ENCODE assay signal across 1 cellular context in genomic region chr6:49522710-49523593, GRCh38.
TF ChIP-seq lines count a peak whose summit lies in the region.

No MANE protein-coding gene starts in this region.

TF ChIP-seq in HepG2, 621 proteins besides CTCF, POLR2A, EP300 and RAD21 (continued from another document and continues in another):
- TF ChIP-seq ARNTL (CRISPR knock-in tag; IDR thresholded peaks at IDR 0.05) (peak; percentile 65; the same call in 1 of the 2 replicates), ZNF276 (CRISPR knock-in tag; IDR thresholded peaks at IDR 0.05; ENCODE audit: low read depth) (no peak), ZBTB10 (CRISPR knock-in tag; IDR thresholded peaks at IDR 0.05; ENCODE audit: borderline replicate concordance) (peak; percentile 76; the same call in 1 of the 2 replicates), ZNF788 (CRISPR knock-in tag; IDR thresholded peaks at IDR 0.05; ENCODE audit: borderline replicate concordance) (peak; percentile 73; the same call in 1 of the 2 replicates), AGO1 (IDR thresholded peaks at IDR 0.05; ENCODE audit: low read depth, low read length, poor library complexity, severe bottlenecking) (no peak), ZNF781 (CRISPR knock-in tag; IDR thresholded peaks at IDR 0.05; ENCODE audit: borderline replicate concordance, not compliant biosample characterization) (peak; percentile 53), ZNF558 (CRISPR knock-in tag; IDR thresholded peaks at IDR 0.05; ENCODE audit: borderline replicate concordance) (no peak), ZNF329 (CRISPR knock-in tag; IDR thresholded peaks at IDR 0.05; ENCODE audit: low read depth) (no peak), ZNF782 (CRISPR knock-in tag; IDR thresholded peaks at IDR 0.05; ENCODE audit: borderline replicate concordance) (peak; percentile 31; the same call in 1 of the 2 replicates), SP4 (CRISPR knock-in tag; IDR thresholded peaks at IDR 0.05) (0 out of 2 replicates have a peak, but pooled peaks have one; percentile 29), RERE (CRISPR knock-in tag; IDR thresholded peaks at IDR 0.05; ENCODE audit: low read depth) (peak; percentile 98), CC2D1A (CRISPR knock-in tag; IDR thresholded peaks at IDR 0.05) (no peak), THRA (CRISPR knock-in tag; IDR thresholded peaks at IDR 0.05; ENCODE audit: borderline replicate concordance) (peak; percentile 81; the same call in 1 of the 2 replicates), ELF1 (CRISPR knock-in tag; IDR thresholded peaks at IDR 0.05) (no peak; the same call in 1 of the 2 replicates), ZFP82 (CRISPR knock-in tag; IDR thresholded peaks at IDR 0.05; ENCODE audit: borderline replicate concordance) (peak; percentile 77; the same call in 1 of the 2 replicates), ZNF713 (CRISPR knock-in tag; IDR thresholded peaks at IDR 0.05) (no peak), ZNF281 (CRISPR knock-in tag; IDR thresholded peaks at IDR 0.05; ENCODE audit: borderline replicate concordance) (peak; percentile 73; the same call in 1 of the 2 replicates), ZC3H4 (CRISPR knock-in tag; IDR thresholded peaks at IDR 0.05; ENCODE audit: borderline replicate concordance) (no peak), BRF2 (CRISPR knock-in tag; IDR thresholded peaks at IDR 0.05) (peak; percentile 81; the same call in 1 of the 2 replicates), HINFP (CRISPR knock-in tag; IDR thresholded peaks at IDR 0.05; ENCODE audit: low read depth) (0 out of 2 replicates have a peak, but pooled peaks have one; percentile 25), ZNF232 (CRISPR knock-in tag; IDR thresholded peaks at IDR 0.05; ENCODE audit: borderline replicate concordance) (no peak; the same call in none of the 2 replicates), ZSCAN9 (CRISPR knock-in tag; IDR thresholded peaks at IDR 0.05; ENCODE audit: borderline replicate concordance) (peak; percentile 90), EHMT2 (IDR thresholded peaks at IDR 0.05; ENCODE audit: borderline replicate concordance, low read depth, low read length) (peak; percentile 90), RBM39 (IDR thresholded peaks at IDR 0.05; ENCODE audit: low read depth, low read length, poor library complexity, severe bottlenecking) (no peak), PRPF4 (IDR thresholded peaks at IDR 0.05; ENCODE audit: low read depth, low read length, poor library complexity, severe bottlenecking) (no peak), HNRNPK (IDR thresholded peaks at IDR 0.05; ENCODE audit: low read depth, low read length, poor library complexity, severe bottlenecking) (no peak), MAFG (CRISPR knock-in tag; IDR thresholded peaks at IDR 0.05) (no peak), SOX5 (CRISPR knock-in tag; IDR thresholded peaks at IDR 0.05; ENCODE audit: borderline replicate concordance) (peak; percentile 97), ZNF263 (CRISPR knock-in tag; IDR thresholded peaks at IDR 0.05) (peak; percentile 43; the same call in 1 of the 2 replicates), KDM4B (CRISPR knock-in tag; IDR thresholded peaks at IDR 0.05) (peak; percentile 44; the same call in 1 of the 2 replicates), ARID4A (CRISPR knock-in tag; IDR thresholded peaks at IDR 0.05; ENCODE audit: borderline replicate concordance) (peak; percentile 64; the same call in 1 of the 2 replicates), MYNN (CRISPR knock-in tag; IDR thresholded peaks at IDR 0.05; ENCODE audit: low read depth) (0 out of 2 replicates have a peak, but pooled peaks have one; percentile 64)
